Comparison of ENCODE assay signal across 20 cellular contexts in genomic region chr10:113415246-113415645, GRCh38.
"Had no signal": no experiment of that assay in that cellular context is flagged by ENCODE, and none has a peak within 500 bp of the region (broad histone marks: within the 10 kb centered on the region; RNA-seq: fewer than 3 reads in every experiment).

No MANE protein-coding gene starts in this region.

- H3K4me1 Mint-ChIP-seq: activated CD4-positive, alpha-beta memory T cell treated with anti-CD3 and anti-CD28 coated beads, Interleukin-2, amount 10 ng/mL, durations not matched to agents 7 days and 5 days; activated CD4-positive, alpha-beta T cell treated with anti-CD3 and anti-CD28 coated beads for 36 hours; activated naive CD4-positive, alpha-beta T cell treated with anti-CD3 and anti-CD28 coated beads, Interleukin-2, amount 50 U/mL, for 24 hours; central memory CD8-positive, alpha-beta T cell had no signal

- H3K4me1 ChIP-seq: gastrocnemius medialis, heart right ventricle, sigmoid colon, stomach, thyroid gland, uterus had no signal

- H3K27ac Mint-ChIP-seq: activated CD4-positive, alpha-beta memory T cell treated with anti-CD3 and anti-CD28 coated beads, Interleukin-2, amount 10 ng/mL, durations not matched to agents 7 days and 5 days; activated CD4-positive, alpha-beta T cell treated with anti-CD3 and anti-CD28 coated beads for 36 hours; activated naive CD4-positive, alpha-beta T cell treated with anti-CD3 and anti-CD28 coated beads, Interleukin-2, amount 50 U/mL, for 24 hours; activated T-cell treated with anti-CD3 and anti-CD28 coated beads, Interleukin-2, amount 50 U/mL, for 24 hours; T-helper 1 cell treated with Interleukin-12 subunit alpha and Interleukin-12 subunit beta and Interleukin-4 antibody, amounts not matched to agents 30 μg/mL and 1 μg/mL, for 36 hours had no signal

- H3K36me3 ChIP-seq: gastrocnemius medialis, heart right ventricle, sigmoid colon, stomach, thyroid gland, uterus had no signal

- H3K4me3 ChIP-seq: coronary artery, gastrocnemius medialis, heart right ventricle, lung, sigmoid colon, stomach, thyroid gland, uterus had no signal

- ATAC-seq: activated CD4-positive, alpha-beta T cell treated with anti-CD3 and anti-CD28 coated beads for 36 hours; gastrocnemius medialis; left colon had no signal

- H3K27me3 ChIP-seq: sigmoid colon, stomach, thyroid gland, uterus had no signal

- DNase-seq: activated CD4-positive, alpha-beta memory T cell treated with anti-CD3 and anti-CD28 coated beads, Interleukin-2, amount 10 ng/mL, durations not matched to agents 7 days and 5 days; activated CD4-positive, alpha-beta T cell treated with anti-CD3 and anti-CD28 coated beads for 36 hours; activated effector memory CD4-positive, alpha-beta T cell treated with anti-CD3 and anti-CD28 coated beads, Interleukin-2, amount 50 U/mL, for 16 hours; activated T-cell treated with anti-CD3 and anti-CD28 coated beads, Interleukin-2, amount 50 U/mL, for 24 hours; amniotic stem cell; gastrocnemius medialis; heart right ventricle; left colon; sigmoid colon; stimulated activated CD4-positive, alpha-beta T cell treated with anti-CD3 and anti-CD28 coated beads, Interleukin-12 subunit alpha, Interleukin-12 subunit beta, amount 100 ng/mL, for 4 hours; stimulated activated CD4-positive, alpha-beta T cell treated with anti-CD3 and anti-CD28 coated beads, Interleukin-2, amount 100 ng/mL, for 24 hours; stomach; thyroid gland had no signal

- H3K27ac ChIP-seq: coronary artery, gastrocnemius medialis, heart right ventricle, sigmoid colon, stomach, thyroid gland, uterus had no signal

- H3K9me3 ChIP-seq: thyroid gland had no signal

- H3K4me3 Mint-ChIP-seq: activated CD4-positive, alpha-beta memory T cell treated with anti-CD3 and anti-CD28 coated beads, Interleukin-2, amount 10 ng/mL, durations not matched to agents 7 days and 5 days; activated CD4-positive, alpha-beta T cell treated with anti-CD3 and anti-CD28 coated beads for 36 hours; activated naive CD4-positive, alpha-beta T cell treated with anti-CD3 and anti-CD28 coated beads, Interleukin-2, amount 50 U/mL, for 24 hours; activated T-cell treated with anti-CD3 and anti-CD28 coated beads, Interleukin-2, amount 50 U/mL, for 24 hours; central memory CD8-positive, alpha-beta T cell; neural crest cell; T-helper 1 cell treated with Interleukin-12 subunit alpha and Interleukin-12 subunit beta and Interleukin-4 antibody, amounts not matched to agents 30 μg/mL and 1 μg/mL, for 36 hours had no signal

- H3K9me3 Mint-ChIP-seq: central memory CD8-positive, alpha-beta T cell had no signal
